In the genomic region with DNA sequence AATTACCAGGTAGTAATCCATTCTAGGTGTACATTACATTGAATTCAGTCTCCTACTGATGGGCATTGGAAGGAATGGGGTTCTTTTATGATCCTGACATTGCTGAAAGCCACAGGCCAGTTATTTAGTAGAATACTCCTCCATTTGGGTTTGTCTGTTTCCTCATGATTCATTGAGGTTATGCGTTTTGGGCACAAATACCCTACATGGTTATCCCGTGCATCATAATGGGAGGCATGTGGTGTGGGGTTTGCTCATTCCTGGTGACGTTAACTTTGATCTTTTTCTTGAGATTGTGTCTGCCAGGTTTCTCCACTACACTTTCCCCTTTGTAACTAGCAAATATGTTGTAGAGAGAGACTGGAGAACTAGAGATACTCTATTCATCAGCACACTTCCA, we compare ENCODE assay signal across 1 cellular context.
TF ChIP-seq lines count a peak whose summit lies in the region.

No MANE protein-coding gene starts in this region.

TF ChIP-seq in IMR-90, 13 proteins besides CTCF, POLR2A, EP300 and RAD21:
- TF ChIP-seq MAFK (IDR thresholded peaks at IDR 0.05; ENCODE audit: low read depth, low read length) (no peak), MXI1 (IDR thresholded peaks at IDR 0.05; ENCODE audit: borderline replicate concordance, low read depth, low read length) (no peak), FOS (IDR thresholded peaks at IDR 0.05; ENCODE audit: low read depth, low read length) (peak; percentile 70), CEBPB (IDR thresholded peaks at IDR 0.05; ENCODE audit: low read depth, low read length) (peak; percentile 27; the same call in 1 of the 2 replicates), BHLHE40 (IDR thresholded peaks at IDR 0.05; ENCODE audit: low read depth, low read length) (peak; percentile 58; the same call in 1 of the 2 replicates), MAZ (IDR thresholded peaks at IDR 0.05; ENCODE audit: borderline replicate concordance, low read depth, low read length) (no peak)
- TF ChIP-seq, protein P1, sequence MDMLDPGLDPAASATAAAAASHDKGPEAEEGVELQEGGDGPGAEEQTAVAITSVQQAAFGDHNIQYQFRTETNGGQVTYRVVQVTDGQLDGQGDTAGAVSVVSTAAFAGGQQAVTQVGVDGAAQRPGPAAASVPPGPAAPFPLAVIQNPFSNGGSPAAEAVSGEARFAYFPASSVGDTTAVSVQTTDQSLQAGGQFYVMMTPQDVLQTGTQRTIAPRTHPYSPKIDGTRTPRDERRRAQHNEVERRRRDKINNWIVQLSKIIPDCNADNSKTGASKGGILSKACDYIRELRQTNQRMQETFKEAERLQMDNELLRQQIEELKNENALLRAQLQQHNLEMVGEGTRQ (IDR thresholded peaks at IDR 0.05; ENCODE audit: low read depth, low read length): peak; percentile 50; the same call in 1 of the 2 replicates
